31 cellular contexts compared by ENCODE assay signal in genomic region chr21:43640437-43640836, GRCh38. TPM values are rescaled to one million over a fixed set of nuclear protein-coding genes. Genes with fewer than 3 reads are reported as not detected.
A peak's percentile ranks its signal among the peaks of the same experiment; 100 is the strongest.
DNase-seq lines count a peak whose midpoint lies in the region; ATAC-seq, FAIRE-seq and TF ChIP-seq lines count a peak whose summit lies in the region.
"Had no signal": no experiment of that assay in that cellular context is flagged by ENCODE, and none has a peak within 500 bp of the region (broad histone marks: within the 10 kb centered on the region; RNA-seq: fewer than 3 reads in every experiment).

No MANE protein-coding gene starts in this region.

- dilution Hi-C loops in keratinocyte (cut with MboI; ENCODE audit: extremely low pct_ligation_motif_present, low sequenced_read_pairs) = no loop called here

- no peak for TF ChIP-seq EP300 in Ishikawa (IDR thresholded peaks at IDR 0.05; ENCODE audit: borderline replicate concordance)
- TF ChIP-seq EP300 in K562 (IDR thresholded peaks at IDR 0.05; ENCODE audit: low read length) = no peak
- TF ChIP-seq EP300 in stomach (IDR thresholded peaks at IDR 0.05) = no peak

- H3K9me1 ChIP-seq in K562 (ENCODE audit: control insufficient read depth, insufficient read depth, low read length) = no peaks in the 10 kb centered on the region
- H3K9me1 ChIP-seq in keratinocyte (ENCODE audit: control insufficient read depth, extremely low read depth, insufficient read depth, low read length) = no peaks in the 10 kb centered on the region

- no peak for TF ChIP-seq POLR2A in K562 (conservative IDR thresholded peaks at IDR 0.05)
- no peak for TF ChIP-seq POLR2A in stomach (IDR thresholded peaks at IDR 0.05)

- TF ChIP-seq CTCF in K562 (IDR thresholded peaks at IDR 0.05 in 2 of 3, conservative IDR thresholded peaks at IDR 0.05 in 1 of 3; ENCODE audit: insufficient read depth in 2 of 3, low read depth in 1 of 3, low read length in 3 of 3) (no peak), keratinocyte (optimal IDR thresholded peaks at IDR 0.05 in 1 of 3, IDR thresholded peaks at IDR 0.05 in 1 of 3, conservative IDR thresholded peaks at IDR 0.05 in 1 of 3; ENCODE audit: extremely low read depth in 1 of 3, insufficient read depth in 2 of 3, low read length in 3 of 3) (no peak), stomach (IDR thresholded peaks at IDR 0.05) (peak in 1 of 7 experiments; percentile 12), Calu3 (IDR thresholded peaks at IDR 0.05; ENCODE audit: unreplicated experiment) (no peak), coronary artery (IDR thresholded peaks at IDR 0.05) (no peak)

- H3K36me3 Mint-ChIP-seq in Calu3 (ENCODE audit: insufficient read depth, unreplicated experiment) = no peaks in the 10 kb centered on the region
- H3K36me3 Mint-ChIP-seq: activated CD4-positive, alpha-beta memory T cell treated with anti-CD3 and anti-CD28 coated beads for 36 hours; naive thymus-derived CD8-positive, alpha-beta T cell had no signal

- no peaks in the 10 kb centered on the region for H3K9me3 Mint-ChIP-seq in Calu3 (ENCODE audit: low read depth, unreplicated experiment)
- H3K9me3 Mint-ChIP-seq: activated CD4-positive, alpha-beta memory T cell treated with anti-CD3 and anti-CD28 coated beads for 36 hours; activated naive CD4-positive, alpha-beta T cell treated with anti-CD3 and anti-CD28 coated beads for 36 hours; naive thymus-derived CD8-positive, alpha-beta T cell; T-helper 1 cell treated with Interleukin-12 subunit alpha and Interleukin-12 subunit beta and Interleukin-4 antibody, amounts not matched to agents 30 μg/mL and 1 μg/mL, for 36 hours had no signal

- H3K79me2 ChIP-seq in K562 (ENCODE audit: control insufficient read depth, insufficient read depth, low read length) (no peaks in the 10 kb centered on the region), keratinocyte (ENCODE audit: control insufficient read depth, insufficient read depth, low read length) (no peaks in the 10 kb centered on the region)

- DNase-seq in K562 (ENCODE audit: extremely low read depth in 1 of 4, low spot score in 3 of 4) (no peak), keratinocyte (ENCODE audit: low read depth, low spot score) (no peak), stomach (no peak), Calu3 (no peak), anterior cingulate cortex (lab: John Stamatoyannopoulos, UW) (no peak), coronary artery (ENCODE audit: low spot score) (no peak), caudate nucleus (lab: John Stamatoyannopoulos, UW) (no peak)
- DNase-seq: activated CD4-positive, alpha-beta memory T cell treated with anti-CD3 and anti-CD28 coated beads for 36 hours; activated CD8-positive, alpha-beta memory T cell treated with anti-CD3 and anti-CD28 coated beads, Interleukin-2, amount 50 U/mL, for 4 hours; activated naive CD4-positive, alpha-beta T cell treated with anti-CD3 and anti-CD28 coated beads for 36 hours; DMS53; effector memory CD4-positive, alpha-beta T cell; head of caudate nucleus; lower lobe of right lung; naive thymus-derived CD8-positive, alpha-beta T cell; NCI-H146; NCI-H2107; NCI-H345; nucleus accumbens; psoas muscle; stimulated activated CD4-positive, alpha-beta T cell treated with anti-CD3 and anti-CD28 coated beads, Interleukin-4, amount 100 ng/mL, for 4 hours; substantia nigra; upper lobe of left lung had no signal

- FAIRE-seq in K562 (lab: Jason Lieb, UNC) (no peak), keratinocyte (lab: Jason Lieb, UNC) (peak; percentile 34)
- FAIRE-seq: colon, GM12892, RCC 7860 had no signal

- H3K4me1 Mint-ChIP-seq in Calu3 (ENCODE audit: low read depth, unreplicated experiment) = peaks cover 11% of the 10 kb centered on the region

- H3K27ac ChIP-seq in K562 (ENCODE audit: extremely low read depth, low read depth, low read length) = no peak overlapping the region
- H3K27ac ChIP-seq in keratinocyte (ENCODE audit: control insufficient read depth, insufficient read depth, low read length) = peak overlapping the region; percentile 62
- H3K27ac ChIP-seq in stomach = peak overlapping the region; percentile 5 to 71 (median 67)
- no peak overlapping the region for H3K27ac ChIP-seq in coronary artery
- no peak overlapping the region for H3K27ac ChIP-seq in caudate nucleus (ENCODE audit: low read depth, low read length)
- H3K27ac ChIP-seq: BLaER1, lower lobe of right lung, psoas muscle, upper lobe of left lung had no signal

- H3K4me3 Mint-ChIP-seq in Calu3 (ENCODE audit: low read depth, unreplicated experiment) = no peak overlapping the region
- H3K4me3 Mint-ChIP-seq: activated CD4-positive, alpha-beta memory T cell treated with anti-CD3 and anti-CD28 coated beads for 36 hours; activated naive CD4-positive, alpha-beta T cell treated with anti-CD3 and anti-CD28 coated beads for 36 hours; naive thymus-derived CD8-positive, alpha-beta T cell; T-helper 1 cell treated with Interleukin-12 subunit alpha and Interleukin-12 subunit beta and Interleukin-4 antibody, amounts not matched to agents 30 μg/mL and 1 μg/mL, for 36 hours had no signal

- H3K4me1 ChIP-seq in K562 (replicated peaks in 1 of 2; ENCODE audit: control insufficient read depth in 2 of 2, insufficient read depth in 2 of 2, low read length in 2 of 2) (peaks cover 0 to 3% of the 10 kb centered on the region in 2 experiments; a peak in 2 of 5 replicates), keratinocyte (ENCODE audit: control insufficient read depth, extremely low read depth, insufficient read depth, low read length) (peaks cover 26% of the 10 kb centered on the region), stomach (peaks cover 0 to 6% (median 3%) of the 10 kb centered on the region in 4 donors)
- H3K4me1 ChIP-seq: psoas muscle had no signal

- no peak overlapping the region for H3K27ac Mint-ChIP-seq in Calu3 (ENCODE audit: unreplicated experiment)
- H3K27ac Mint-ChIP-seq: activated CD4-positive, alpha-beta memory T cell treated with anti-CD3 and anti-CD28 coated beads for 36 hours; activated naive CD4-positive, alpha-beta T cell treated with anti-CD3 and anti-CD28 coated beads for 36 hours; T-helper 1 cell treated with Interleukin-12 subunit alpha and Interleukin-12 subunit beta and Interleukin-4 antibody, amounts not matched to agents 30 μg/mL and 1 μg/mL, for 36 hours had no signal

- intact Hi-C loops in K562 (cut with micrococcal nuclease) = no loop called here
- intact Hi-C loops in stomach (cut with DNase I; ENCODE audit: low total_unique reads) = no loop called here
- intact Hi-C loops in Calu3 (cut with micrococcal nuclease; ENCODE audit: unreplicated experiment) = no loop called here

- H3K4me3 ChIP-seq in K562 = no peak overlapping the region
- H3K4me3 ChIP-seq in keratinocyte (ENCODE audit: control insufficient read depth in 2 of 3, extremely low read depth in 1 of 3, insufficient read depth in 2 of 3, low read depth in 1 of 3, low read length in 3 of 3) = no peak overlapping the region
- H3K4me3 ChIP-seq in stomach = no peak overlapping the region
- no peak overlapping the region for H3K4me3 ChIP-seq in coronary artery
- H3K4me3 ChIP-seq: BLaER1, lower lobe of right lung, psoas muscle, upper lobe of left lung had no signal

- ATAC-seq in K562 = no peak
- ATAC-seq: HCT116; naive thymus-derived CD8-positive, alpha-beta T cell; psoas muscle; sciatic nerve had no signal

- in situ Hi-C loops in K562 (cut with MboI) = loop anchor here (25.0 kb wide), 1 partner anchor 478 kb away; the partner anchor contains the start of gene CRYAA

- H4K20me1 ChIP-seq in K562 (replicated peaks; ENCODE audit: control insufficient read depth, insufficient read depth, low read length) (no peaks in the 10 kb centered on the region), keratinocyte (ENCODE audit: control insufficient read depth, extremely low read depth, insufficient read depth, low read length) (no peaks in the 10 kb centered on the region)
- H4K20me1 ChIP-seq: BLaER1 had no signal

- peaks cover 12 to 14% of the 10 kb centered on the region in 2 experiments for H3K27me3 ChIP-seq in K562 (ENCODE audit: control insufficient read depth in 2 of 2, insufficient read depth in 2 of 2, low read length in 2 of 2)
- no peaks in the 10 kb centered on the region for H3K27me3 ChIP-seq in keratinocyte (ENCODE audit: control insufficient read depth, extremely low read depth, insufficient read depth, low read length)
- H3K27me3 ChIP-seq in stomach = no peaks in the 10 kb centered on the region
- H3K27me3 ChIP-seq: BLaER1, upper lobe of left lung had no signal

- BruUV-seq in K562 (replicated peaks; lab: Mats Ljungman, UMichigan) (no TSS peak), Calu3 (replicated peaks; lab: Mats Ljungman, UMichigan) (no TSS peak)

- no peaks in the 10 kb centered on the region for H3K27me3 Mint-ChIP-seq in Calu3 (ENCODE audit: unreplicated experiment)
- H3K27me3 Mint-ChIP-seq: naive thymus-derived CD8-positive, alpha-beta T cell had no signal

- H3K4me2 ChIP-seq in K562 (ENCODE audit: insufficient read depth, low read length) (no peak overlapping the region), keratinocyte (ENCODE audit: control insufficient read depth, extremely low read depth, insufficient read depth, low read depth, low read length) (peak overlapping the region; percentile 7)
- H3K4me2 ChIP-seq: BLaER1 had no signal

- H2AFZ ChIP-seq in K562 (ENCODE audit: low read depth, low read length) (no peak overlapping the region), keratinocyte (ENCODE audit: control insufficient read depth, low read length) (peak overlapping the region; percentile 2)

- CTCF ChIA-PET in K562 (lab: Yijun Ruan, JAX; ENCODE audit: low intra/inter-chr PET ratio) = interaction anchor here (0.7 kb wide), 1 partner anchor 718 kb away, joined by 8 read pairs; no protein-coding TSS in a partner anchor
- CTCF ChIA-PET in Calu3 (lab: Charles Lee) = interaction anchor here (0.6 to 0.7 kb wide), 2 partner anchors 25 to 308 kb away, joined by 3 to 4 read pairs; no protein-coding TSS in a partner anchor

- TF ChIP-seq RAD21 in Ishikawa (IDR thresholded peaks at IDR 0.05; ENCODE audit: low read depth) (no peak), K562 (CRISPR knock-in tag; conservative IDR thresholded peaks at IDR 0.05 in 1 of 2, IDR thresholded peaks at IDR 0.05 in 1 of 2) (no peak)

- H3K9ac ChIP-seq in K562 (ENCODE audit: insufficient read depth in 1 of 2, low read depth in 2 of 2, low read length in 2 of 2) = no peak overlapping the region
- no peak overlapping the region for H3K9ac ChIP-seq in keratinocyte (ENCODE audit: control insufficient read depth, extremely low read depth, insufficient read depth, low read length)
- H3K9ac ChIP-seq: BLaER1 had no signal

- POLR2A ChIA-PET in K562 (lab: Yijun Ruan, JAX) = no interaction called here

- H3K36me3 ChIP-seq in K562 (ENCODE audit: control insufficient read depth, insufficient read depth, low read length) (no peaks in the 10 kb centered on the region), keratinocyte (ENCODE audit: control insufficient read depth in 2 of 2, extremely low read depth in 1 of 2, insufficient read depth in 2 of 2, low read length in 2 of 2) (no peaks in the 10 kb centered on the region), stomach (no peaks in the 10 kb centered on the region)
- H3K36me3 ChIP-seq: BLaER1, lower lobe of right lung, upper lobe of left lung had no signal

- no peaks in the 10 kb centered on the region for H3K9me3 ChIP-seq in K562 (replicated peaks; ENCODE audit: control insufficient read depth, insufficient read depth, low read depth, low read length)
- no peaks in the 10 kb centered on the region for H3K9me3 ChIP-seq in keratinocyte (ENCODE audit: control insufficient read depth, low read depth, low read length)
- H3K9me3 ChIP-seq in stomach = no peaks in the 10 kb centered on the region
- H3K9me3 ChIP-seq: BLaER1, lower lobe of right lung, psoas muscle, upper lobe of left lung had no signal

- whole genome bisulfite sequencing in K562 (ENCODE audit: insufficient coverage, low coverage, missing lambda C conversion rate) = 17% methylated on average over 3 of the region's 3 CpGs
- 32 to 52% (median 38%) methylated on average over 3 of the region's 3 CpGs for WGBS in stomach, 5 donors

RNA-seq across cellular contexts. Expression of gene HSF2BP, which starts 18.9 kb away (rescaled TPM):
- total RNA-seq in K562 (2011; cell fraction: chromatin; rRNA removed; ENCODE audit: low replicate concordance) = 0.56 and 0.69 TPM in 2 replicates
- total RNA-seq in K562 (2011; cell fraction: nucleolus; rRNA removed) = 0.17 and 0.39 TPM in 2 replicates
- total RNA-seq in K562 (2011; cell fraction: nucleoplasm; rRNA removed) = 0.29 and 0.61 TPM in 2 replicates
- total RNA-seq in K562 (2014; rRNA removed) (0.20 TPM in 1 of 2 replicates, not detected in the other), K562 (2014; rRNA removed; fragmentation: Illumina TruSeq; extraction: Trizol) (0.19 and 0.22 TPM in 2 replicates), K562 (2015; rRNA removed; fragmentation: Illumina TruSeq; extraction: Trizol) (0.18 and 0.23 TPM in 2 replicates), K562 (2021) (0.22 and 0.55 TPM in 2 replicates), stomach (1 to 10 TPM in 1 of 5 donors, under 1 TPM in 1, not detected in 3; 0.58 to 1.5 TPM), Calu3 (2022) (0.95 and 1.5 TPM in 2 replicates)
- polyA plus RNA-seq in K562 (2011; rRNA removed) (0.20 and 0.30 TPM in 2 replicates), K562 (2014; fragmentation: Illumina TruSeq; extraction: Trizol) (0.12 TPM in 1 of 2 replicates, not detected in the other), K562 (2014; fragmentation: Nextera tagmentation; extraction: Ambion mirVana) (under 1 TPM in 1 of 2 experiments, not detected in 1; 0.04 TPM), K562 (2014; rRNA removed) (0.53 and 0.57 TPM in 2 replicates), keratinocyte (6.1 to 8.7 TPM (median 6.7 TPM) in 3 replicates), stomach (under 1 TPM; 0.23 to 0.31 (median 0.25) TPM)
- polyA plus RNA-seq in K562 (2011; cell fraction: cytosol; rRNA removed) = 0.34 TPM in 2 replicates
- polyA plus RNA-seq in K562 (2011; cell fraction: nucleus; rRNA removed) = 0.18 and 0.38 TPM in 2 replicates
- 0.18 and 0.21 TPM in 2 replicates for polyA plus RNA-seq in K562 (2012)
- polyA minus RNA-seq in K562 (2011; rRNA and poly(A)+ RNA removed) = 0.11 and 0.12 TPM in 2 replicates
- not detected in 2 replicates for polyA minus RNA-seq in K562 (2011; cell fraction: cytosol; rRNA and poly(A)+ RNA removed)
- 0.22 and 0.27 TPM in 2 replicates for polyA minus RNA-seq in K562 (2011; cell fraction: nucleus; rRNA and poly(A)+ RNA removed)
- 2.2 TPM for polyA plus RNA-seq in keratinocyte (2011; ENCODE audit: low read depth)
- 9.3 and 11.9 TPM in 2 replicates for polyA plus RNA-seq in keratinocyte (2011; cell fraction: cytosol; rRNA removed)
- polyA plus RNA-seq in keratinocyte (2011; cell fraction: nucleus; rRNA removed) = 7.4 and 8.7 TPM in 2 replicates
- polyA plus RNA-seq in keratinocyte (2012; ENCODE audit: low replicate concordance) = 2.9 and 4.4 TPM in 2 replicates
- polyA minus RNA-seq in keratinocyte = 2.7 to 7.7 TPM (median 7.3 TPM) in 3 replicates
- 6.7 TPM for polyA minus RNA-seq in keratinocyte (2011; cell fraction: cytosol; rRNA and poly(A)+ RNA removed)
- polyA minus RNA-seq in keratinocyte (2011; cell fraction: nucleus; rRNA and poly(A)+ RNA removed) = 7.3 and 16.3 TPM in 2 replicates

RNA-seq across cellular contexts. Expression of gene RRP1B, which starts 18.9 kb away (rescaled TPM):
- 24.0 and 28.8 TPM in 2 replicates for total RNA-seq in K562 (2011; cell fraction: chromatin; rRNA removed; ENCODE audit: low replicate concordance)
- 15.3 and 16.3 TPM in 2 replicates for total RNA-seq in K562 (2011; cell fraction: nucleolus; rRNA removed)
- total RNA-seq in K562 (2011; cell fraction: nucleoplasm; rRNA removed) = 18.6 and 20.9 TPM in 2 replicates
- total RNA-seq in K562 (2014; rRNA removed) (41.9 and 58.6 TPM in 2 replicates), K562 (2014; rRNA removed; fragmentation: Illumina TruSeq; extraction: Trizol) (43.4 and 46.4 TPM in 2 replicates), K562 (2015; rRNA removed; fragmentation: Illumina TruSeq; extraction: Trizol) (49.7 and 49.8 TPM in 2 replicates), K562 (2021) (66.6 and 66.7 TPM in 2 replicates), stomach (10 to 100 TPM in 4 of 5 donors, 1 to 10 TPM in 1; 6.4 to 23.6 (median 14.9) TPM), Calu3 (2022) (24.6 and 26.0 TPM in 2 replicates)
- polyA plus RNA-seq in K562 (2011; rRNA removed) (20.4 and 21.4 TPM in 2 replicates), K562 (2014; fragmentation: Illumina TruSeq; extraction: Trizol) (48.4 and 49.4 TPM in 2 replicates), K562 (2014; fragmentation: Nextera tagmentation; extraction: Ambion mirVana) (1 to 10 TPM; 6.8 to 8.0 TPM), K562 (2014; rRNA removed) (31.3 and 33.1 TPM in 2 replicates), keratinocyte (13.0 to 24.0 TPM (median 19.8 TPM) in 3 replicates), stomach (1 to 10 TPM; 4.0 to 6.3 (median 6.2) TPM)
- polyA plus RNA-seq in K562 (2011; cell fraction: cytosol; rRNA removed) = 14.2 and 16.4 TPM in 2 replicates
- polyA plus RNA-seq in K562 (2011; cell fraction: nucleus; rRNA removed) = 18.5 and 23.6 TPM in 2 replicates
- polyA plus RNA-seq in K562 (2012) = 20.2 and 31.0 TPM in 2 replicates
- 32.2 and 37.5 TPM in 2 replicates for polyA minus RNA-seq in K562 (2011; rRNA and poly(A)+ RNA removed)
- 30.1 and 30.8 TPM in 2 replicates for polyA minus RNA-seq in K562 (2011; cell fraction: cytosol; rRNA and poly(A)+ RNA removed)
- 8.1 and 12.1 TPM in 2 replicates for polyA minus RNA-seq in K562 (2011; cell fraction: nucleus; rRNA and poly(A)+ RNA removed)
- polyA plus RNA-seq in keratinocyte (2011; ENCODE audit: low read depth) = 8.2 TPM
- 18.2 and 19.6 TPM in 2 replicates for polyA plus RNA-seq in keratinocyte (2011; cell fraction: cytosol; rRNA removed)
- polyA plus RNA-seq in keratinocyte (2011; cell fraction: nucleus; rRNA removed) = 26.9 and 27.7 TPM in 2 replicates
- polyA plus RNA-seq in keratinocyte (2012; ENCODE audit: low replicate concordance) = 13.0 and 26.6 TPM in 2 replicates
- 20.8 to 28.9 TPM (median 20.9 TPM) in 3 replicates for polyA minus RNA-seq in keratinocyte
- 23.6 TPM for polyA minus RNA-seq in keratinocyte (2011; cell fraction: cytosol; rRNA and poly(A)+ RNA removed)
- 20.6 and 30.3 TPM in 2 replicates for polyA minus RNA-seq in keratinocyte (2011; cell fraction: nucleus; rRNA and poly(A)+ RNA removed)

Comparison
In these comparisons a context has a peak if more than half of its experiments do, and no peak if none do; other contexts are left out.
1. H3K27ac ChIP-seq: peak in keratinocyte (single experiment) and stomach (5 of 5); none in K562 (single experiment), coronary artery (0 of 2) and caudate nucleus (single experiment).